ENCODE assay signal across 19 cellular contexts in genomic region chr15:95825198-95825597, GRCh38.
DNase-seq lines count a peak whose midpoint lies in the region; ATAC-seq and TF ChIP-seq lines count a peak whose summit lies in the region.
"Had no signal": no experiment of that assay in that cellular context is flagged by ENCODE, and none has a peak within 500 bp of the region (broad histone marks: within the 10 kb centered on the region; RNA-seq: fewer than 3 reads in every experiment).

No MANE protein-coding gene starts in this region.

- no peaks in the 10 kb centered on the region for H3K9me3 ChIP-seq in right cardiac atrium (ENCODE audit: control insufficient read depth, low read length)
- H3K9me3 ChIP-seq in hepatocyte (ENCODE audit: low read depth) = no peaks in the 10 kb centered on the region
- H3K9me3 ChIP-seq in prostate gland = no peaks in the 10 kb centered on the region
- H3K9me3 ChIP-seq: HAP-1, MG63 had no signal

- H3K4me1 ChIP-seq in right cardiac atrium (ENCODE audit: control insufficient read depth, insufficient read depth, low read length) = no peaks in the 10 kb centered on the region
- peaks cover 5% of the 10 kb centered on the region for H3K4me1 ChIP-seq in hepatocyte (ENCODE audit: insufficient read depth)
- H3K4me1 ChIP-seq in prostate gland (replicated peaks) = no peaks in the 10 kb centered on the region

- no peaks in the 10 kb centered on the region for H3K36me3 ChIP-seq in hepatocyte (replicated peaks; ENCODE audit: insufficient read depth, low read depth)
- H3K36me3 ChIP-seq in prostate gland = no peaks in the 10 kb centered on the region
- H3K36me3 ChIP-seq: HAP-1, MG63 had no signal

- no peaks in the 10 kb centered on the region for H3K27me3 ChIP-seq in right cardiac atrium (ENCODE audit: control insufficient read depth, insufficient read depth)
- H3K27me3 ChIP-seq in hepatocyte = no peaks in the 10 kb centered on the region
- H3K27me3 ChIP-seq in prostate gland (replicated peaks; ENCODE audit: insufficient read depth) = no peaks in the 10 kb centered on the region
- H3K27me3 ChIP-seq: MG63 had no signal

- no peaks in the 10 kb centered on the region for H3K9me2 ChIP-seq in hepatocyte (replicated peaks; ENCODE audit: insufficient read depth)

- TF ChIP-seq CTCF in hepatocyte (IDR thresholded peaks at IDR 0.05; ENCODE audit: poor library complexity) = no peak
- no peak for TF ChIP-seq CTCF in prostate gland (IDR thresholded peaks at IDR 0.05)

- H3K27ac ChIP-seq in right cardiac atrium (ENCODE audit: low read length) (no peak overlapping the region), hepatocyte (no peak overlapping the region), prostate gland (no peak overlapping the region)
- H3K27ac ChIP-seq: HL-60 had no signal

- H3K79me2 ChIP-seq in hepatocyte = no peaks in the 10 kb centered on the region

- H4K20me1 ChIP-seq in hepatocyte (ENCODE audit: insufficient read depth, poor library complexity, severe bottlenecking) = no peaks in the 10 kb centered on the region

- H2AFZ ChIP-seq in hepatocyte = no peak overlapping the region

- peak; percentile 50 to 64 for ATAC-seq in right cardiac atrium
- ATAC-seq: GM23338, HepG2, K562, PC-3 had no signal

- TF ChIP-seq POLR2A in prostate gland (IDR thresholded peaks at IDR 0.05) = no peak

- H3K4me3 ChIP-seq in right cardiac atrium (ENCODE audit: low read length) (no peak overlapping the region), hepatocyte (no peak overlapping the region), prostate gland (no peak overlapping the region)
- H3K4me3 ChIP-seq: GM23338, HAP-1, K562, MG63 had no signal

- 54% methylated on average over 2 of the region's 2 CpGs for WGBS in right cardiac atrium
- WGBS in hepatocyte (ENCODE audit: low lambda C conversion rate, missing lambda C conversion rate) = 80% methylated on average over 2 of the region's 2 CpGs
- WGBS in prostate gland = 90% methylated on average over 2 of the region's 2 CpGs

- peak overlapping the region; percentile 6 for H3K4me2 ChIP-seq in hepatocyte
- H3K4me2 ChIP-seq: GM23338 had no signal

- intact Hi-C loops in right cardiac atrium (cut with DNase I) = no loop called here
- intact Hi-C loops in cardiac septum (cut with DNase I) = no loop called here
- intact Hi-C loops in prostate gland (cut with DNase I) = no loop called here

- DNase-seq in right cardiac atrium = no peak
- DNase-seq in cardiac septum (ENCODE audit: low spot score) = no peak
- DNase-seq in NCI-H2196 treated with DMSO at 0.1 percent for 48 hours (lab: John Stamatoyannopoulos, UW; ENCODE audit: unreplicated experiment) = peak; percentile 35
- DNase-seq in hepatocyte (ENCODE audit: low spot score) = no peak
- DNase-seq in NCI-H774 (lab: John Stamatoyannopoulos, UW) = no peak
- no peak for DNase-seq in NCI-H748 (lab: John Stamatoyannopoulos, UW; ENCODE audit: unreplicated experiment)
- DNase-seq in prostate gland (ENCODE audit: low spot score) = no peak
- DNase-seq: CD4-positive, CD25-positive, alpha-beta regulatory T cell; DMS79 treated with DMSO at 0.1 percent for 48 hours; MG63; NCI-H1048; NCI-H1417 treated with DMSO at 0.1 percent for 48 hours; PC-3; SHP77 had no signal
